9 cellular contexts compared by ENCODE assay signal in genomic region chr14:21071225-21072041, GRCh38. TPM values are rescaled to one million over a fixed set of nuclear protein-coding genes. Genes with fewer than 3 reads are reported as not detected.
A peak's percentile ranks its signal among the peaks of the same experiment; 100 is the strongest.
DNase-seq lines count a peak whose midpoint lies in the region; ATAC-seq and TF ChIP-seq lines count a peak whose summit lies in the region.
"Had no signal": no experiment of that assay in that cellular context is flagged by ENCODE, and none has a peak within 500 bp of the region (broad histone marks: within the 10 kb centered on the region; RNA-seq: fewer than 3 reads in every experiment).

No MANE protein-coding gene starts in this region.

- H3K27ac ChIP-seq in Peyer's patch (peak overlapping the region; percentile 79 to 90 (median 84)), angular gyrus (ENCODE audit: low read depth, low read length) (peak overlapping the region; percentile 88), left ventricle myocardium inferior (replicated peaks) (peak overlapping the region; percentile 95), ovary (peak overlapping the region; percentile 94 to 95)

- WGBS in ovary, 3 donors: 0 to 1% (median 0%) methylated on average over 30 to 37 of the region's 37 CpGs

- TF ChIP-seq POLR2A in Peyer's patch (IDR thresholded peaks at IDR 0.05) (no peak), ovary (IDR thresholded peaks at IDR 0.05) (no peak)

- H3K4me1 ChIP-seq in Peyer's patch (peaks cover 0 to 36% (median 26%) of the 10 kb centered on the region in 4 donors), left ventricle myocardium inferior (peaks cover 46% of the 10 kb centered on the region), ovary (ENCODE audit: insufficient read depth) (peaks cover 1% of the 10 kb centered on the region)

- peak overlapping the region; percentile 66 to 90 (median 82) for H3K4me3 ChIP-seq in Peyer's patch
- H3K4me3 ChIP-seq in left ventricle myocardium inferior: peak overlapping the region; percentile 88
- peak overlapping the region; percentile 91 for H3K4me3 ChIP-seq in ovary

- TF ChIP-seq EP300 in ovary (IDR thresholded peaks at IDR 0.05): no peak

- H3K9me3 ChIP-seq in Peyer's patch (no peaks in the 10 kb centered on the region), left ventricle myocardium inferior (replicated peaks) (no peaks in the 10 kb centered on the region), ovary (no peaks in the 10 kb centered on the region)

- DNase-seq in G401 (ENCODE audit: low spot score): peak; percentile 59
- peak; percentile 68 for DNase-seq in KG1 (lab: John Stamatoyannopoulos, UW)
- peak; percentile 74 to 89 (median 81) for DNase-seq in Peyer's patch
- peak; percentile 91 for DNase-seq in left ventricle myocardium inferior
- DNase-seq in ovary: peak; percentile 85 to 87 (median 86)
- DNase-seq in GOT3 (lab: John Stamatoyannopoulos, UW): no peak

- peak; percentile 74 for ATAC-seq in GM21786 (IDR thresholded peaks at IDR 0.05; ENCODE audit: unreplicated experiment)

- TF ChIP-seq CTCF in Peyer's patch (IDR thresholded peaks at IDR 0.05): peak in 1 of 6 experiments; percentile 9
- TF ChIP-seq CTCF in left ventricle myocardium inferior (IDR thresholded peaks at IDR 0.05; ENCODE audit: borderline replicate concordance): no peak
- TF ChIP-seq CTCF in ovary (IDR thresholded peaks at IDR 0.05): no peak

- H3K27me3 ChIP-seq in Peyer's patch (no peaks in the 10 kb centered on the region), left ventricle myocardium inferior (ENCODE audit: low read depth) (no peaks in the 10 kb centered on the region), ovary (no peaks in the 10 kb centered on the region)

- in situ Hi-C loops in G401 (cut with HindIII; ENCODE audit: low sequenced_read_pairs): no loop called here

- H3K36me3 ChIP-seq in Peyer's patch (peaks cover 0 to 20% (median 0%) of the 10 kb centered on the region in 3 donors), left ventricle myocardium inferior (peaks cover 36% of the 10 kb centered on the region), ovary (no peaks in the 10 kb centered on the region)

- intact Hi-C loops in left ventricle myocardium inferior (cut with micrococcal nuclease): no loop called here
- intact Hi-C loops in ovary (cut with DNase I): loop anchor here in 1 of 4 donors (2.0 kb wide), 1 partner anchor 21 kb away; no protein-coding TSS in a partner anchor

RNA-seq across cellular contexts. Expression of gene ARHGEF40, which starts 1.3 kb away (rescaled TPM):
- total RNA-seq in G401 (2014; rRNA removed; shearing (Covaris generic)): 48.6 and 50.3 TPM in 2 replicates
- total RNA-seq in Peyer's patch: 10 to 100 TPM; 19.8 to 57.8 (median 34.6) TPM
- total RNA-seq in left ventricle myocardium inferior: 21.3 TPM
- total RNA-seq in ovary: 10 to 100 TPM; 31.0 to 98.3 (median 66.1) TPM
- polyA plus RNA-seq in ovary: 10 to 100 TPM; 29.8 to 34.3 TPM

RNA-seq across cellular contexts. Expression of gene RNASE8, which starts 13.8 kb away (rescaled TPM):
- not detected in 2 replicates for total RNA-seq in G401 (2014; rRNA removed; shearing (Covaris generic))
- total RNA-seq in Peyer's patch: not detected
- not detected for total RNA-seq in left ventricle myocardium inferior
- not detected for total RNA-seq in ovary
- polyA plus RNA-seq in ovary: not detected
- total RNA-seq: glomerular endothelial cell had no signal

RNA-seq across cellular contexts. Expression of gene ZNF219, which starts 27.0 kb away (rescaled TPM):
- 29.4 and 45.8 TPM in 2 replicates for total RNA-seq in G401 (2014; rRNA removed; shearing (Covaris generic))
- total RNA-seq in Peyer's patch (10 to 100 TPM; 41.3 to 68.8 (median 63.2) TPM), left ventricle myocardium inferior (44.9 TPM), ovary (10 to 100 TPM; 27.7 to 60.9 (median 33.4) TPM)
- polyA plus RNA-seq in ovary: 10 to 100 TPM in 1 of 2 donors, 1 to 10 TPM in 1; 4.8 to 31.0 TPM

RNA-seq across cellular contexts. Expression of gene RNASE7, which starts 29.3 kb away (rescaled TPM):
- total RNA-seq in G401 (2014; rRNA removed; shearing (Covaris generic)): not detected in 2 replicates
- total RNA-seq in Peyer's patch (not detected), left ventricle myocardium inferior (not detected), ovary (not detected)
- polyA plus RNA-seq in ovary: not detected
- total RNA-seq: glomerular endothelial cell had no signal

RNA-seq across cellular contexts. Expression of gene TMEM253, which starts 29.4 kb away (rescaled TPM):
- total RNA-seq in G401 (2014; rRNA removed; shearing (Covaris generic)): not detected in 2 replicates
- total RNA-seq in Peyer's patch (100 to 1,000 TPM in 3 of 4 donors, 1 to 10 TPM in 1; 9.1 to 140 (median 124) TPM), left ventricle myocardium inferior (0.19 TPM), ovary (1 to 10 TPM in 2 of 7 donors, under 1 TPM in 5; 0.24 to 1.3 (median 0.56) TPM)
- polyA plus RNA-seq in ovary: under 1 TPM; 0.40 to 0.98 TPM
- total RNA-seq: glomerular endothelial cell had no signal
